8 cellular contexts compared by ENCODE assay signal in the genomic region with DNA sequence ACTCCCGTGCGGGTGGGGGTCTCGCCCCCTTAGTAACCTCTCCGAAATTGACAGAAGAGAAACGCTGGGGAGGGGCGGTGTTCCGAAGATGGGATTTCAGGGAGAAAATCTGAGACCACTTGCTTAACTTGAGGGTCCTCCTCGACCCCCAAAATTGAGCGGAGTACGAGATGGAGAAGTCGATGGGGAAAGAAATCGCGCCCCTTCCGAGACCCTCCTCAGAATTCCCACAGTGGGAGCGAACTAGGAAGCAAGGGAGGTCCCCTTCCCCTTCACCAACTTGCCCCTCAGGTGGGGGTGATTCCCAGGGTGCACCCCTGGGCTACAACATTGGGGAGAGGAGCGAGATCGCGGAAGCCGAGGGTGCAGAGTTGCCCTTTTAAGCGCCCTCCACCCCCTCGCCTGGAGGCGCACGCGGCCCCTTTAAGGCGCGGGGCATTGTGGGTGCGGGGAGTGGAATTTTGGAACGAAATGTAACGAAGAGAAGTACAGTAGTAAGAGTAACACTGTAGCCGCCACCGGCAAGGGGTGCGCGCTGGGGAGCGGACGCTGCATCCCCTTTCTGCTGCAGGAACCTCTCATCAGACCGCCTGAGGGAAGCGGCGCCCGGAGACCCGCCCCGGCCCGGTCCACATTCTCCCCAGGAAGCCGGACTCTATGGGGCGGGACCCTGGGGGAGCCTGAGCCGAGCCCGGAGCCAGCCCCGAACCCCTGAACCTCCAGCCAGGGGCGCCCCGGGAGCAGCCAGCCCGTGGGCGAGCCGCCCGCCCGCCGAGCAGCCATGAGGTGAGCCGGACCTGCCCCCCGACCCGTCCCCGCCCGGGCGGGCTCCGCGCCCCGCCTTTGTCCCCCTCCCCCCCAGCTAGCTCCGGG. TPM values are rescaled to one million over a fixed set of nuclear protein-coding genes. Genes with fewer than 3 reads are reported as not detected.
DNase-seq lines count a peak whose midpoint lies in the region; ATAC-seq and TF ChIP-seq lines count a peak whose summit lies in the region.

Gene VASP (plus strand): TSS at position 489 of the 873 bp plus-strand sequence. CDS start 293 bp downstream, at position 782.

- TF ChIP-seq CTCF in left ventricle myocardium inferior (IDR thresholded peaks at IDR 0.05; ENCODE audit: borderline replicate concordance) (no peak), psoas muscle (IDR thresholded peaks at IDR 0.05) (no peak)

- H3K4me1 ChIP-seq in left ventricle myocardium inferior (peaks cover 62% of the 10 kb centered on the region), psoas muscle (peaks cover 8% of the 10 kb centered on the region)

- 0 to 1% (median 0%) methylated on average over 49 to 65 of the region's 65 CpGs for WGBS in adipose tissue, 3 donors
- WGBS in psoas muscle, 3 donors: 0 to 1% (median 1%) methylated on average over 56 to 65 of the region's 65 CpGs

- H3K36me3 ChIP-seq in left ventricle myocardium inferior: no peaks in the 10 kb centered on the region
- no peaks in the 10 kb centered on the region for H3K36me3 ChIP-seq in psoas muscle (ENCODE audit: insufficient read depth in 1 of 2, low read depth in 1 of 2)

- peak within 1 kb of the TSS; percentile 100 for H3K4me3 ChIP-seq in left ventricle myocardium inferior
- H3K4me3 ChIP-seq in psoas muscle: peak within 1 kb of the TSS; percentile 100

- DNase-seq in NCI-H1048 (lab: John Stamatoyannopoulos, UW) (peak; percentile 78), T-helper 1 cell (peak; percentile 82 to 95 (median 87)), left ventricle myocardium inferior (peak; percentile 88), psoas muscle (peak; percentile 83 to 90), ureter (ENCODE audit: low spot score) (peak; percentile 93)

- peak; percentile 52 for ATAC-seq in HG02571 (IDR thresholded peaks at IDR 0.05; ENCODE audit: unreplicated experiment)
- ATAC-seq in psoas muscle: peak; percentile 76 to 87 (median 80)

- peak; percentile 98 for TF ChIP-seq POLR2A in GM10847 (IDR thresholded peaks at IDR 0.05; ENCODE audit: extremely low read depth, insufficient read length)

- peak within 1 kb of the TSS; percentile 70 for H3K27ac ChIP-seq in adipose tissue (ENCODE audit: low read depth, low read length)
- H3K27ac ChIP-seq in left ventricle myocardium inferior (replicated peaks): peak within 1 kb of the TSS; percentile 92
- H3K27ac ChIP-seq in psoas muscle: peak within 1 kb of the TSS; percentile 93

- H3K9me3 ChIP-seq in left ventricle myocardium inferior (replicated peaks): no peaks in the 10 kb centered on the region
- H3K9me3 ChIP-seq in psoas muscle: no peaks in the 10 kb centered on the region

- H3K27me3 ChIP-seq in left ventricle myocardium inferior (ENCODE audit: low read depth) (no peaks in the 10 kb centered on the region), psoas muscle (ENCODE audit: insufficient read depth in 3 of 3, low read length in 2 of 3) (no peaks in the 10 kb centered on the region)

- intact Hi-C loops in left ventricle myocardium inferior (cut with micrococcal nuclease) (no loop called here), psoas muscle (cut with DNase I) (no loop called here)

RNA-seq across cellular contexts. Expression of gene VASP, which starts in this region (rescaled TPM):
- polyA plus RNA-seq in adipose tissue: 10 to 100 TPM; 14.9 to 93.0 (median 78.0) TPM
- 32.8 TPM for total RNA-seq in left ventricle myocardium inferior
- 10 to 100 TPM; 14.2 to 32.8 (median 23.2) TPM for total RNA-seq in psoas muscle
- 10 to 100 TPM; 13.5 to 76.3 (median 14.6) TPM for polyA plus RNA-seq in psoas muscle
- total RNA-seq in ureter: 90.1 TPM

Comparison
In these comparisons a context has a peak if more than half of its experiments do, and no peak if none do; other contexts are left out.
1. Peak in every context shown above with its lines: DNase-seq, ATAC-seq, H3K4me3 ChIP-seq and H3K27ac ChIP-seq.